Comparison of ENCODE assay signal across 14 cellular contexts in genomic region chr4:73607375-73608026, GRCh38. TPM values are rescaled to one million over a fixed set of nuclear protein-coding genes. Genes with fewer than 3 reads are reported as not detected.
DNase-seq lines count a peak whose midpoint lies in the region; ATAC-seq, FAIRE-seq and TF ChIP-seq lines count a peak whose summit lies in the region.
"Had no signal": no experiment of that assay in that cellular context is flagged by ENCODE, and none has a peak within 500 bp of the region (broad histone marks: within the 10 kb centered on the region; RNA-seq: fewer than 3 reads in every experiment).

No MANE protein-coding gene starts in this region.

- peak overlapping the region; percentile 8; the same call in 1 of the 2 replicates for H2AFZ ChIP-seq in KMS-11 (ENCODE audit: low read depth)
- H2AFZ ChIP-seq: parathyroid adenoma had no signal

- CTCF ChIA-PET in MCF 10A (lab: Yijun Ruan, JAX) = interaction anchor here (1.4 kb wide), 1 partner anchor 14 kb away, joined by 4 read pairs; no protein-coding TSS in a partner anchor

- TF ChIP-seq POLR2A in breast epithelium (IDR thresholded peaks at IDR 0.05) = no peak

- ATAC-seq in HG03378 (IDR thresholded peaks at IDR 0.05; ENCODE audit: unreplicated experiment) = no peak

- H3K4me3 Mint-ChIP-seq in MCF 10A (ENCODE audit: unreplicated experiment) = no peak overlapping the region
- no peak overlapping the region for H3K4me3 Mint-ChIP-seq in mesothelial cell of epicardium
- H3K4me3 Mint-ChIP-seq: activated T-cell treated with anti-CD3 and anti-CD28 coated beads, Interleukin-2, amount 50 U/mL, for 24 hours had no signal

- FAIRE-seq in HTR-8/SVneo (lab: Jason Lieb, UNC) = no peak
- FAIRE-seq: TTC549 had no signal

- H3K79me2 ChIP-seq in KMS-11 (ENCODE audit: insufficient read depth, low read depth) = no peaks in the 10 kb centered on the region
- H3K79me2 ChIP-seq: parathyroid adenoma had no signal

- H3K36me3 ChIP-seq in breast epithelium (no peaks in the 10 kb centered on the region), KMS-11 (ENCODE audit: insufficient read depth) (no peaks in the 10 kb centered on the region)
- H3K36me3 ChIP-seq: brain microvascular endothelial cell had no signal

- H3K4me3 ChIP-seq in breast epithelium (no peak overlapping the region), KMS-11 (IDR thresholded peaks at IDR 0.05; ENCODE audit: insufficient read depth, low read depth, low read length) (no peak overlapping the region), fibroblast of mammary gland (ENCODE audit: control insufficient read depth, low read depth, low read length) (no peak overlapping the region)

- H3K4me1 Mint-ChIP-seq in MCF 10A (ENCODE audit: insufficient read depth, unreplicated experiment) = peaks cover 39% of the 10 kb centered on the region
- peaks cover 14% of the 10 kb centered on the region for H3K4me1 Mint-ChIP-seq in mesothelial cell of epicardium

- TF ChIP-seq CTCF in breast epithelium (IDR thresholded peaks at IDR 0.05) (no peak), MCF 10A (IDR thresholded peaks at IDR 0.05; ENCODE audit: unreplicated experiment) (no peak), KMS-11 (conservative IDR thresholded peaks at IDR 0.05; ENCODE audit: low read depth, low read length) (no peak), fibroblast of mammary gland (conservative IDR thresholded peaks at IDR 0.05; ENCODE audit: control insufficient read depth, insufficient read depth, low read depth, low read length) (no peak), mesothelial cell of epicardium (IDR thresholded peaks at IDR 0.05; ENCODE audit: unreplicated experiment) (no peak)

- H3K27me3 ChIP-seq in breast epithelium (no peaks in the 10 kb centered on the region), KMS-11 (ENCODE audit: insufficient read depth, low read depth) (no peaks in the 10 kb centered on the region)

- H3K9me3 Mint-ChIP-seq in MCF 10A (ENCODE audit: unreplicated experiment) (no peaks in the 10 kb centered on the region), mesothelial cell of epicardium (no peaks in the 10 kb centered on the region)
- H3K9me3 Mint-ChIP-seq: activated T-cell treated with anti-CD3 and anti-CD28 coated beads, Interleukin-2, amount 50 U/mL, for 24 hours had no signal

- POLR2A ChIA-PET in MCF 10A (lab: Yijun Ruan, JAX) = interaction anchor here (0.7 to 0.8 kb wide), 2 partner anchors 8 to 26 kb away, joined by 3 read pairs; no protein-coding TSS in a partner anchor

- H3K4me1 ChIP-seq in breast epithelium (peaks cover 0 to 17% of the 10 kb centered on the region in 2 donors), KMS-11 (ENCODE audit: low read depth, poor library complexity, severe bottlenecking) (peaks cover 50% of the 10 kb centered on the region)
- H3K4me1 ChIP-seq: parathyroid adenoma had no signal

- H3K36me3 Mint-ChIP-seq in MCF 10A (ENCODE audit: insufficient read depth, unreplicated experiment) = peaks cover 6% of the 10 kb centered on the region
- H3K36me3 Mint-ChIP-seq in mesothelial cell of epicardium = no peaks in the 10 kb centered on the region

- no peaks in the 10 kb centered on the region for H3K9me3 ChIP-seq in breast epithelium

- intact Hi-C loops in breast epithelium (cut with DNase I; ENCODE audit: low total_unique reads) = no loop called here
- intact Hi-C loops in MCF 10A (cut with micrococcal nuclease) = no loop called here

- DNase-seq in breast epithelium (ENCODE audit: low spot score in 2 of 2) (no peak), MCF 10A (ENCODE audit: unreplicated experiment) (no peak), fibroblast of mammary gland (ENCODE audit: low read depth) (peak; percentile 31), mesothelial cell of epicardium (ENCODE audit: low spot score in 2 of 2, unreplicated experiment in 2 of 2) (no peak), HTR-8/SVneo (ENCODE audit: insufficient read length, low spot score) (no peak)
- DNase-seq in activated effector memory CD4-positive, alpha-beta T cell treated with Interleukin-2 at 50 U/mL for 16 hours = no peak
- DNase-seq: activated T-cell treated with anti-CD3 and anti-CD28 coated beads, Interleukin-2, amount 50 U/mL, for 24 hours; brain microvascular endothelial cell; stimulated activated CD4-positive, alpha-beta T cell treated with anti-CD3 and anti-CD28 coated beads, Interleukin-4, amount 100 ng/mL, for 1 hour; substantia nigra had no signal

- H3K27me3 Mint-ChIP-seq in MCF 10A (ENCODE audit: insufficient read depth, unreplicated experiment) (no peaks in the 10 kb centered on the region), mesothelial cell of epicardium (ENCODE audit: low read depth) (no peaks in the 10 kb centered on the region)
- H3K27me3 Mint-ChIP-seq: activated T-cell treated with anti-CD3 and anti-CD28 coated beads, Interleukin-2, amount 50 U/mL, for 24 hours had no signal

- H3K4me2 ChIP-seq in KMS-11 = peak overlapping the region; percentile 37; the same call in 1 of the 2 replicates

- BruUV-seq in MCF 10A (replicated peaks; lab: Mats Ljungman, UMichigan) = no TSS peak

- H3K27ac Mint-ChIP-seq in MCF 10A (ENCODE audit: low read depth, unreplicated experiment) (no peak overlapping the region), mesothelial cell of epicardium (no peak overlapping the region)
- H3K27ac Mint-ChIP-seq: activated T-cell treated with anti-CD3 and anti-CD28 coated beads, Interleukin-2, amount 50 U/mL, for 24 hours had no signal

- H4K20me1 ChIP-seq in KMS-11 (ENCODE audit: insufficient read depth) = no peaks in the 10 kb centered on the region

- H3K27ac ChIP-seq in breast epithelium = peak overlapping the region; percentile 59 to 60
- H3K27ac ChIP-seq in KMS-11 = no peak overlapping the region
- H3K27ac ChIP-seq: brain microvascular endothelial cell, parathyroid adenoma had no signal

- no peak overlapping the region for H3K9ac ChIP-seq in KMS-11
- H3K9ac ChIP-seq: parathyroid adenoma had no signal

RNA-seq across cellular contexts. Expression of gene RASSF6, which starts 12.7 kb away (rescaled TPM):
- 10 to 100 TPM in 1 of 3 donors, 1 to 10 TPM in 1, not detected in 1; 4.6 to 11.7 TPM for total RNA-seq in breast epithelium
- 1.6 and 2.4 TPM in 2 replicates for total RNA-seq in MCF 10A (2022)
- 1.3 to 1.8 TPM (median 1.5 TPM) in 3 replicates for total RNA-seq in mesothelial cell of epicardium
